Comparison of ENCODE assay signal across 1 cellular context in genomic region chr1:17588048-17588781, GRCh38.
TF ChIP-seq lines count a peak whose summit lies in the region.

No MANE protein-coding gene starts in this region.

TF ChIP-seq in HepG2, 621 proteins besides CTCF, POLR2A, EP300 and RAD21 (continued from another document and continues in another):
- TF ChIP-seq ZBTB40 (IDR thresholded peaks at IDR 0.05) (no peak), ZBTB40 (CRISPR knock-in tag; IDR thresholded peaks at IDR 0.05) (peak; percentile 42; the same call in 1 of the 2 replicates), ZNF564 (CRISPR knock-in tag; IDR thresholded peaks at IDR 0.05) (0 out of 2 replicates have a peak, but pooled peaks have one; percentile 59), ZNF773 (CRISPR knock-in tag; IDR thresholded peaks at IDR 0.05; ENCODE audit: borderline replicate concordance) (no peak), ARID4A (CRISPR knock-in tag; IDR thresholded peaks at IDR 0.05; ENCODE audit: borderline replicate concordance) (peak; percentile 86), NR2F6 (IDR thresholded peaks at IDR 0.05) (peak; percentile 43; the same call in 1 of the 2 replicates), NR2F6 (CRISPR knock-in tag; IDR thresholded peaks at IDR 0.05) (peak; percentile 77; the same call in 1 of the 2 replicates), HMGA1 (CRISPR knock-in tag; conservative IDR thresholded peaks at IDR 0.05) (no peak), CBFB (CRISPR knock-in tag; IDR thresholded peaks at IDR 0.05) (no peak), THRA (CRISPR knock-in tag; IDR thresholded peaks at IDR 0.05; ENCODE audit: borderline replicate concordance) (peak; percentile 89; the same call in 1 of the 2 replicates), ZSCAN5A (CRISPR knock-in tag; IDR thresholded peaks at IDR 0.05; ENCODE audit: borderline replicate concordance) (0 out of 2 replicates have a peak, but pooled peaks have one; percentile 52), TBP (CRISPR knock-in tag; IDR thresholded peaks at IDR 0.05) (no peak), SOX13 (IDR thresholded peaks at IDR 0.05) (no peak; the same call in 1 of the 2 replicates), SOX13 (CRISPR knock-in tag; conservative IDR thresholded peaks at IDR 0.05 in 1 of 2, IDR thresholded peaks at IDR 0.05 in 1 of 2) (peak in 1 of 2 experiments; percentile 74; a peak in 2 of 4 replicates), ZNF430 (CRISPR knock-in tag; IDR thresholded peaks at IDR 0.05) (peak; percentile 71), ZNF800 (CRISPR knock-in tag; IDR thresholded peaks at IDR 0.05) (no peak), ELF3 (CRISPR knock-in tag; IDR thresholded peaks at IDR 0.05) (peak; percentile 60), SRF (IDR thresholded peaks at IDR 0.05; ENCODE audit: low read depth, low read length) (no peak), ERF (CRISPR knock-in tag; IDR thresholded peaks at IDR 0.05) (peak; percentile 70; the same call in 1 of the 2 replicates), ZNF792 (CRISPR knock-in tag; IDR thresholded peaks at IDR 0.05) (0 out of 2 replicates have a peak, but pooled peaks have one; percentile 46), HIVEP1 (CRISPR knock-in tag; IDR thresholded peaks at IDR 0.05) (peak; percentile 86), TRIM24 (CRISPR knock-in tag; IDR thresholded peaks at IDR 0.05) (no peak), ZNF510 (CRISPR knock-in tag; IDR thresholded peaks at IDR 0.05; ENCODE audit: low read depth) (no peak)
- TF ChIP-seq, protein P1, sequence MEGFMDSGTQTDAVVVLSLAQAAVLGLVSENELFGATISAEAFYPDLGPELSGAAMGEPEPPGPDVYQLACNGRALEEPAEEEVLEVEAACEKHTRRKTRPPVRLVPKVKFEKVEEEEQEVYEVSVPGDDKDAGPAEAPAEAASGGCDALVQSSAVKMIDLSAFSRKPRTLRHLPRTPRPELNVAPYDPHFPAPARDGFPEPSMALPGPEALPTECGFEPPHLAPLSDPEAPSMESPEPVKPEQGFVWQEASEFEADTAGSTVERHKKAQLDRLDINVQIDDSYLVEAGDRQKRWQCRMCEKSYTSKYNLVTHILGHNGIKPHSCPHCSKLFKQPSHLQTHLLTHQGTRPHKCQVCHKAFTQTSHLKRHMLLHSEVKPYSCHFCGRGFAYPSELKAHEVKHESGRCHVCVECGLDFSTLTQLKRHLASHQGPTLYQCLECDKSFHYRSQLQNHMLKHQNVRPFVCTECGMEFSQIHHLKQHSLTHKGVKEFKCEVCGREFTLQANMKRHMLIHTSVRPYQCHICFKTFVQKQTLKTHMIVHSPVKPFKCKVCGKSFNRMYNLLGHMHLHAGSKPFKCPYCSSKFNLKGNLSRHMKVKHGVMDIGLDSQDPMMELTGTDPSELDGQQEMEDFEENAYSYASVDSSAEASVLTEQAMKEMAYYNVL (CRISPR knock-in tag; IDR thresholded peaks at IDR 0.05; ENCODE audit: borderline replicate concordance) = peak; percentile 69; the same call in 1 of the 2 replicates
- TF ChIP-seq, protein P2, sequence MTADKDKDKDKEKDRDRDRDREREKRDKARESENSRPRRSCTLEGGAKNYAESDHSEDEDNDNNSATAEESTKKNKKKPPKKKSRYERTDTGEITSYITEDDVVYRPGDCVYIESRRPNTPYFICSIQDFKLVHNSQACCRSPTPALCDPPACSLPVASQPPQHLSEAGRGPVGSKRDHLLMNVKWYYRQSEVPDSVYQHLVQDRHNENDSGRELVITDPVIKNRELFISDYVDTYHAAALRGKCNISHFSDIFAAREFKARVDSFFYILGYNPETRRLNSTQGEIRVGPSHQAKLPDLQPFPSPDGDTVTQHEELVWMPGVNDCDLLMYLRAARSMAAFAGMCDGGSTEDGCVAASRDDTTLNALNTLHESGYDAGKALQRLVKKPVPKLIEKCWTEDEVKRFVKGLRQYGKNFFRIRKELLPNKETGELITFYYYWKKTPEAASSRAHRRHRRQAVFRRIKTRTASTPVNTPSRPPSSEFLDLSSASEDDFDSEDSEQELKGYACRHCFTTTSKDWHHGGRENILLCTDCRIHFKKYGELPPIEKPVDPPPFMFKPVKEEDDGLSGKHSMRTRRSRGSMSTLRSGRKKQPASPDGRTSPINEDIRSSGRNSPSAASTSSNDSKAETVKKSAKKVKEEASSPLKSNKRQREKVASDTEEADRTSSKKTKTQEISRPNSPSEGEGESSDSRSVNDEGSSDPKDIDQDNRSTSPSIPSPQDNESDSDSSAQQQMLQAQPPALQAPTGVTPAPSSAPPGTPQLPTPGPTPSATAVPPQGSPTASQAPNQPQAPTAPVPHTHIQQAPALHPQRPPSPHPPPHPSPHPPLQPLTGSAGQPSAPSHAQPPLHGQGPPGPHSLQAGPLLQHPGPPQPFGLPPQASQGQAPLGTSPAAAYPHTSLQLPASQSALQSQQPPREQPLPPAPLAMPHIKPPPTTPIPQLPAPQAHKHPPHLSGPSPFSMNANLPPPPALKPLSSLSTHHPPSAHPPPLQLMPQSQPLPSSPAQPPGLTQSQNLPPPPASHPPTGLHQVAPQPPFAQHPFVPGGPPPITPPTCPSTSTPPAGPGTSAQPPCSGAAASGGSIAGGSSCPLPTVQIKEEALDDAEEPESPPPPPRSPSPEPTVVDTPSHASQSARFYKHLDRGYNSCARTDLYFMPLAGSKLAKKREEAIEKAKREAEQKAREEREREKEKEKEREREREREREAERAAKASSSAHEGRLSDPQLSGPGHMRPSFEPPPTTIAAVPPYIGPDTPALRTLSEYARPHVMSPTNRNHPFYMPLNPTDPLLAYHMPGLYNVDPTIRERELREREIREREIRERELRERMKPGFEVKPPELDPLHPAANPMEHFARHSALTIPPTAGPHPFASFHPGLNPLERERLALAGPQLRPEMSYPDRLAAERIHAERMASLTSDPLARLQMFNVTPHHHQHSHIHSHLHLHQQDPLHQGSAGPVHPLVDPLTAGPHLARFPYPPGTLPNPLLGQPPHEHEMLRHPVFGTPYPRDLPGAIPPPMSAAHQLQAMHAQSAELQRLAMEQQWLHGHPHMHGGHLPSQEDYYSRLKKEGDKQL (CRISPR knock-in tag; IDR thresholded peaks at IDR 0.05; ENCODE audit: low read depth) = peak; percentile 29; the same call in 1 of the 2 replicates
